15 cellular contexts compared by ENCODE assay signal in genomic region chr1:220914283-220915116, GRCh38. TPM values are rescaled to one million over a fixed set of nuclear protein-coding genes. Genes with fewer than 3 reads are reported as not detected.
DNase-seq lines count a peak whose midpoint lies in the region; ATAC-seq and TF ChIP-seq lines count a peak whose summit lies in the region.
"Had no signal": no experiment of that assay in that cellular context is flagged by ENCODE, and none has a peak within 500 bp of the region (broad histone marks: within the 10 kb centered on the region; RNA-seq: fewer than 3 reads in every experiment).

No MANE protein-coding gene starts in this region.

- peak in 1 of 4 donors; percentile 6 for TF ChIP-seq CTCF in right lobe of liver (IDR thresholded peaks at IDR 0.05)

- 30% methylated on average over 6 of the region's 6 CpGs for WGBS in right lobe of liver (ENCODE audit: insufficient coverage, low coverage, low lambda C conversion rate, missing lambda C conversion rate)

- ATAC-seq in right lobe of liver (peak; percentile 86 to 95 (median 89)), HG02623 (IDR thresholded peaks at IDR 0.05; ENCODE audit: unreplicated experiment) (no peak), HG02884 (IDR thresholded peaks at IDR 0.05; ENCODE audit: unreplicated experiment) (no peak)

- H4K20me1 ChIP-seq in BLaER1: no peaks in the 10 kb centered on the region

- H3K27me3 ChIP-seq in BLaER1: no peaks in the 10 kb centered on the region
- no peaks in the 10 kb centered on the region for H3K27me3 ChIP-seq in right lobe of liver

- no peaks in the 10 kb centered on the region for H3K4me1 Mint-ChIP-seq in immature natural killer cell
- H3K4me1 Mint-ChIP-seq: brain, neural crest cell had no signal

- TF ChIP-seq POLR2A in right lobe of liver (IDR thresholded peaks at IDR 0.05): no peak

- H3K36me3 Mint-ChIP-seq in immature natural killer cell: no peaks in the 10 kb centered on the region
- H3K36me3 Mint-ChIP-seq: brain had no signal

- peak; percentile 29 for DNase-seq in LHCN-M2 (ENCODE audit: low read depth)
- peak; percentile 96 for DNase-seq in SKM-1 (lab: John Stamatoyannopoulos, UW; ENCODE audit: unreplicated experiment)
- peak in 1 of 3 donors; percentile 86 for DNase-seq in right lobe of liver
- DNase-seq in immature natural killer cell: no peak
- DNase-seq in foreskin melanocyte: no peak
- DNase-seq: activated naive CD4-positive, alpha-beta T cell treated with Interleukin-2 at 50 U/mL for 16 hours; NCI-H1092 treated with DMSO at 0.1 percent for 48 hours; retina; SK-N-SH had no signal

- H3K9me3 Mint-ChIP-seq in immature natural killer cell: no peaks in the 10 kb centered on the region
- H3K9me3 Mint-ChIP-seq: brain, neural crest cell had no signal

- H3K4me3 ChIP-seq in BLaER1 (no peak overlapping the region), right lobe of liver (no peak overlapping the region)
- H3K4me3 ChIP-seq: tibial nerve had no signal

- H3K27me3 Mint-ChIP-seq in immature natural killer cell (ENCODE audit: low read depth in 3 of 3): peaks cover 0 to 10% (median 0%) of the 10 kb centered on the region in 3 donors

- H3K9me3 ChIP-seq in BLaER1 (no peaks in the 10 kb centered on the region), right lobe of liver (no peaks in the 10 kb centered on the region)
- H3K9me3 ChIP-seq: SK-N-SH, tibial nerve had no signal

- H3K4me1 ChIP-seq in BLaER1 (peaks cover 16% of the 10 kb centered on the region), right lobe of liver (peaks cover 0 to 40% (median 9%) of the 10 kb centered on the region in 4 donors)

- peak overlapping the region in 1 of 6 donors; percentile 29 for H3K27ac Mint-ChIP-seq in immature natural killer cell
- H3K27ac Mint-ChIP-seq: brain had no signal

- no peak overlapping the region for H3K4me3 Mint-ChIP-seq in immature natural killer cell
- H3K4me3 Mint-ChIP-seq: brain, neural crest cell had no signal

- H3K36me3 ChIP-seq in BLaER1 (no peaks in the 10 kb centered on the region), right lobe of liver (no peaks in the 10 kb centered on the region)
- H3K36me3 ChIP-seq: tibial nerve had no signal

- no peak overlapping the region for H3K9ac ChIP-seq in BLaER1
- H3K9ac ChIP-seq: SK-N-SH had no signal

- 0 out of 2 replicates have a peak overlapping the region, but pooled peaks have one; percentile 5 for H3K27ac ChIP-seq in BLaER1
- H3K27ac ChIP-seq in right lobe of liver: peak overlapping the region in 2 of 3 donors; percentile 52 to 56
- H3K27ac ChIP-seq: tibial nerve had no signal

- intact Hi-C loops in right lobe of liver (cut with DNase I): no loop called here

- H3K4me2 ChIP-seq in BLaER1: peak overlapping the region; percentile 58
- H3K4me2 ChIP-seq: SK-N-SH had no signal

RNA-seq across cellular contexts. Expression of gene HLX, which starts 35.3 kb away (rescaled TPM):
- 2.4 TPM in 2 replicates for total RNA-seq in LHCN-M2 (2014; rRNA removed)
- polyA plus RNA-seq in LHCN-M2 (2012): 4.7 TPM
- 10 to 100 TPM in 2 of 6 experiments, 1 to 10 TPM in 4; 5.5 to 10.8 (median 6.7) TPM for total RNA-seq in right lobe of liver
- polyA plus RNA-seq in immature natural killer cell: under 1 TPM in 1 of 3 donors, not detected in 2; 0.09 TPM

Comparison
In these comparisons a context has a peak if more than half of its experiments do, and no peak if none do; other contexts are left out.
1. DNase-seq: peak in LHCN-M2 (single experiment) and SKM-1 (single experiment); none in immature natural killer cell (0 of 3) and foreskin melanocyte (single experiment).
2. ATAC-seq: peak in right lobe of liver (4 of 4); none in HG02623 (single experiment) and HG02884 (single experiment).